11 cellular contexts compared by ENCODE assay signal in the genomic region with DNA sequence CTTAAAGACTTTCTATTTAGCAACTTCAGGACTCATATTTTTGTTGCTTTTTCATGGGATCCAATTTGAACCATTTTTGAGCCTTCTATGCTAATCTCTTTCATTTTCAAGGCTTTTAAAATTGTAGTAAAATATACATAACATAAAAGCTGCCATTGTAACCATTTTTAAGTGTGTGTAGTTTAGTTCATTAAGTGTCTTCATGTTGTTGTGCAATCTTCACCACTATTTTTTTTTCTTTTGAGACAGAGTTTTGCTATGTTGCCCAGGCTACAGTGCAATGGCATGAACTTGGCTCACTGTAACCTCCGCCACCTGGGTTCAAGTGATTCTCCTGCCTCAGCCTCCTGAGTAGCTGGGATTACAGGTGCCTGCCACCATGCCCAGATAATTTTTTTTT.
"Had no signal": no experiment of that assay in that cellular context is flagged by ENCODE, and none has a peak within 500 bp of the region (broad histone marks: within the 10 kb centered on the region; RNA-seq: fewer than 3 reads in every experiment).

No MANE protein-coding gene starts in this region.

- H2AFZ ChIP-seq: GM23248, GM23338 had no signal

- H3K4me2 ChIP-seq: GM23338 had no signal

- ATAC-seq: GM23338, HCT116 had no signal

- H3K9ac ChIP-seq: GM23248 had no signal

- H3K36me3 ChIP-seq: HAP-1 had no signal

- DNase-seq: GM23248, GOT3, H7, H9, HCEC 1CT, HFFc6 had no signal

- H3K4me3 ChIP-seq: GM23248, GM23338, HAP-1 had no signal

- FAIRE-seq: H1, H54 had no signal

- H3K27ac ChIP-seq: GM23248 had no signal
